ENCODE assay signal across 9 cellular contexts in the genomic region with DNA sequence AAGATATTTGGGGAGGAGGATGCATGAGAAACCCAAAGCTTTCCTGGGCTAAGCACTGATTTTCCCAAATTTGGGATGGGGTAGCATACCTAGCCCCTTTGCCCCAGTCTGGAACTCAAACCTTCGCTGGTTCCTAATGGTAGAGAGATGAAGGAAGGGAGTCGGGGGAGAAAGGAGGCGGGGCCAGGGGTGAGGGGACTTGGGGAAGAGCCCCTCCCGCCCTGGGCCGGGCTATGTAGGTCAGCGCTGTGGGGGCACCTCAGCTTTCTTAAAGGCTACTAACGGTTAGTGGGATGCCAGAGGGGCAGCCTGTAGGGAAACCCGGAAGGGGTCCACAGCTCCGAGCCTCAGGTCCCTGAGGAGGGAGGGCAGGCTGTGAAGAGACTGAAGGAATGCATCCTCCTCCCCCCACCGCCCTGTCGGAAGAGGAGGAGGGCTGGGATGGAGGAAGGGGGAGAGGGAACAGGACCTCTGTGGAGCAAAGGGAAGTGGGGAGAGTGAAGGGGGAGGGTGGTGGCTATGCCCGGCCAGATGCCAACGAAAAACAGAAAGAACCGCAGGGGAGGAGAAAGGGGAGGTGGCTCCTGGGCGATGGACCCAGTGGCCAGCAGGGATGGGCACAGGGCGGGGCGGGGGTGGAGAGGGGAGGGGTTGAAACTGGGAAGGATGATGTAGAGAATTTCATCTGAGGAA. TPM values are rescaled to one million over a fixed set of nuclear protein-coding genes. Genes with fewer than 3 reads are reported as not detected.
DNase-seq lines count a peak whose midpoint lies in the region; ATAC-seq, FAIRE-seq and TF ChIP-seq lines count a peak whose summit lies in the region.
"Had no signal": no experiment of that assay in that cellular context is flagged by ENCODE, and none has a peak within 500 bp of the region (broad histone marks: within the 10 kb centered on the region; RNA-seq: fewer than 3 reads in every experiment).

No MANE protein-coding gene starts in this region.

- H3K36me3 Mint-ChIP-seq in glutamatergic neuron (ENCODE audit: unreplicated experiment) (no peaks in the 10 kb centered on the region), nephron progenitor cell (ENCODE audit: low read depth) (no peaks in the 10 kb centered on the region), type B pancreatic cell (no peaks in the 10 kb centered on the region)

- no peak for FAIRE-seq in A549 (lab: Jason Lieb, UNC)

- H3K27me3 Mint-ChIP-seq in glutamatergic neuron (ENCODE audit: unreplicated experiment) (peaks cover 7% of the 10 kb centered on the region), nephron progenitor cell (ENCODE audit: low read depth, poor library complexity) (peaks cover 71% of the 10 kb centered on the region), type B pancreatic cell (peaks cover 77% of the 10 kb centered on the region)

- no peak for TF ChIP-seq EP300 in A549 (IDR thresholded peaks at IDR 0.05)

- DNase-seq in A549 (ENCODE audit: low read depth in 1 of 2, low spot score in 1 of 2) (no peak), RPMI7951 (ENCODE audit: low read depth) (peak; percentile 36), glutamatergic neuron (peak; percentile 51), nephron progenitor cell (peak; percentile 21), COLO668 (lab: John Stamatoyannopoulos, UW; ENCODE audit: unreplicated experiment) (no peak), type B pancreatic cell (ENCODE audit: extremely low spot score, unreplicated experiment) (no peak)
- no peak for DNase-seq in activated effector memory CD4-positive, alpha-beta T cell treated with Interleukin-2 at 50 U/mL for 16 hours
- DNase-seq: activated CD4-positive, alpha-beta T cell treated with anti-CD3 and anti-CD28 coated beads for 4 hours had no signal

- H3K4me1 Mint-ChIP-seq in glutamatergic neuron (ENCODE audit: low read depth, unreplicated experiment) = peaks cover 45% of the 10 kb centered on the region
- H3K4me1 Mint-ChIP-seq in nephron progenitor cell = peaks cover 24% of the 10 kb centered on the region
- H3K4me1 Mint-ChIP-seq in type B pancreatic cell (ENCODE audit: unreplicated experiment) = peaks cover 5% of the 10 kb centered on the region

- POLR2A ChIA-PET in A549 (lab: Yijun Ruan, JAX) = no interaction called here

- no peak overlapping the region for H3K27ac ChIP-seq in A549

- H3K4me2 ChIP-seq in A549 = peak overlapping the region; percentile 99

- TF ChIP-seq POLR2A in A549 (IDR thresholded peaks at IDR 0.05; ENCODE audit: low read length) = no peak

- H3K9me3 Mint-ChIP-seq in glutamatergic neuron (ENCODE audit: unreplicated experiment) (peaks cover 15% of the 10 kb centered on the region), nephron progenitor cell (no peaks in the 10 kb centered on the region), type B pancreatic cell (peaks cover 6% of the 10 kb centered on the region)

- no peaks in the 10 kb centered on the region for H3K9me3 ChIP-seq in A549

- CTCF ChIA-PET in A549 (lab: Yijun Ruan, JAX) = interaction anchor here (1.1 to 1.6 kb wide), 2 partner anchors 25 to 39 kb away, joined by 3 read pairs; no protein-coding TSS in a partner anchor

- H3K27ac Mint-ChIP-seq in glutamatergic neuron (ENCODE audit: unreplicated experiment) (no peak overlapping the region), nephron progenitor cell (no peak overlapping the region), type B pancreatic cell (no peak overlapping the region)

- ATAC-seq in A549 = no peak
- no peak for ATAC-seq in HG03097 (IDR thresholded peaks at IDR 0.05; ENCODE audit: low FRiP score, unreplicated experiment)

- H3K4me3 Mint-ChIP-seq in glutamatergic neuron (ENCODE audit: unreplicated experiment) (peak overlapping the region; percentile 98), nephron progenitor cell (peak overlapping the region; percentile 86), type B pancreatic cell (no peak overlapping the region)

- H3K4me1 ChIP-seq in A549 = peaks cover 13% of the 10 kb centered on the region; the same call in 2 of the 3 replicates

- H3K4me3 ChIP-seq in A549 = peak overlapping the region; percentile 48; the same call in 2 of the 3 replicates

- TF ChIP-seq CTCF in A549 (IDR thresholded peaks at IDR 0.05) (no peak), glutamatergic neuron (IDR thresholded peaks at IDR 0.05; ENCODE audit: partially characterized antibody, unreplicated experiment) (no peak), nephron progenitor cell (IDR thresholded peaks at IDR 0.05) (no peak), type B pancreatic cell (conservative IDR thresholded peaks at IDR 0.05) (no peak)

- 10% methylated on average over 16 of the region's 17 CpGs for WGBS in A549 (ENCODE audit: missing lambda C conversion rate)

- no peak for TF ChIP-seq RAD21 in A549 (conservative IDR thresholded peaks at IDR 0.05 in 1 of 2, IDR thresholded peaks at IDR 0.05 in 1 of 2)

TF ChIP-seq in A549, 52 proteins besides CTCF, POLR2A, EP300 and RAD21:
- TF ChIP-seq ESRRA (IDR thresholded peaks at IDR 0.05; ENCODE audit: borderline replicate concordance, low read length) = no peak
- TF ChIP-seq POLR2AphosphoS2 (conservative IDR thresholded peaks at IDR 0.05; ENCODE audit: low read length) = no peak
- no peak for TF ChIP-seq MAZ (IDR thresholded peaks at IDR 0.05; ENCODE audit: borderline replicate concordance, low read depth, low read length)
- TF ChIP-seq NFE2L2 (conservative IDR thresholded peaks at IDR 0.05; ENCODE audit: low read length) = no peak
- no peak for TF ChIP-seq NPAS2 (CRISPR knock-in tag; IDR thresholded peaks at IDR 0.05; ENCODE audit: borderline replicate concordance)
- TF ChIP-seq ZSCAN20 (CRISPR knock-in tag; IDR thresholded peaks at IDR 0.05) = no peak
- no peak for TF ChIP-seq MYC (IDR thresholded peaks at IDR 0.05; ENCODE audit: borderline replicate concordance, low read length)
- TF ChIP-seq, protein P1, sequence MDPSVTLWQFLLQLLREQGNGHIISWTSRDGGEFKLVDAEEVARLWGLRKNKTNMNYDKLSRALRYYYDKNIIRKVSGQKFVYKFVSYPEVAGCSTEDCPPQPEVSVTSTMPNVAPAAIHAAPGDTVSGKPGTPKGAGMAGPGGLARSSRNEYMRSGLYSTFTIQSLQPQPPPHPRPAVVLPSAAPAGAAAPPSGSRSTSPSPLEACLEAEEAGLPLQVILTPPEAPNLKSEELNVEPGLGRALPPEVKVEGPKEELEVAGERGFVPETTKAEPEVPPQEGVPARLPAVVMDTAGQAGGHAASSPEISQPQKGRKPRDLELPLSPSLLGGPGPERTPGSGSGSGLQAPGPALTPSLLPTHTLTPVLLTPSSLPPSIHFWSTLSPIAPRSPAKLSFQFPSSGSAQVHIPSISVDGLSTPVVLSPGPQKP (IDR thresholded peaks at IDR 0.05; ENCODE audit: low read depth, low read length) = no peak

RNA-seq across cellular contexts. Expression of a gene that starts 1.3 kb away (rescaled TPM):
- polyA plus RNA-seq in A549 (2011; rRNA removed) = 0.13 and 0.16 TPM in 2 replicates
- polyA plus RNA-seq in A549 (2012; cell fraction: cytosol; rRNA removed) = 0.08 TPM in 2 replicates
- 0.06 and 0.08 TPM in 2 replicates for polyA plus RNA-seq in A549 (2012; cell fraction: nucleus; rRNA removed)
- polyA plus RNA-seq in A549 (2017; fragmentation: RNase III; extraction: RNeasy Plus Mini Kit Qiagen cat#74134 plus additional on column Dnase treatment) = 0.05 to 0.10 TPM (median 0.10 TPM) in 3 replicates
- polyA minus RNA-seq in A549 (2011; rRNA and poly(A)+ RNA removed) = 0.05 TPM in 1 of 2 replicates, not detected in the other
- 0.96 and 1.2 TPM in 2 replicates for total RNA-seq in RPMI7951 (2014; rRNA removed; shearing (Covaris generic))
- total RNA-seq in glutamatergic neuron (ENCODE audit: unreplicated experiment) = 165 TPM
- 3.4 and 5.8 TPM in 2 replicates for total RNA-seq in type B pancreatic cell (ENCODE audit: low replicate concordance)

RNA-seq across cellular contexts. Expression of a gene that starts 31.9 kb away (rescaled TPM):
- polyA plus RNA-seq in A549 (2011; rRNA removed) = not detected in 2 replicates
- polyA plus RNA-seq in A549 (2012; cell fraction: cytosol; rRNA removed) = not detected in 2 replicates
- polyA plus RNA-seq in A549 (2012; cell fraction: nucleus; rRNA removed) = 0.04 TPM in 1 of 2 replicates, not detected in the other
- polyA plus RNA-seq in A549 (2017; fragmentation: RNase III; extraction: RNeasy Plus Mini Kit Qiagen cat#74134 plus additional on column Dnase treatment) = not detected in 3 replicates
- polyA minus RNA-seq in A549 (2011; rRNA and poly(A)+ RNA removed) = not detected in 2 replicates
- not detected in 2 replicates for total RNA-seq in RPMI7951 (2014; rRNA removed; shearing (Covaris generic))
- total RNA-seq in glutamatergic neuron (ENCODE audit: unreplicated experiment) = 13.5 TPM
- total RNA-seq in type B pancreatic cell (ENCODE audit: low replicate concordance) = 0.17 and 0.63 TPM in 2 replicates

Comparison
In these comparisons a context has a peak if more than half of its experiments do, and no peak if none do; other contexts are left out.
1. DNase-seq: peak in RPMI7951 (single experiment), glutamatergic neuron (single experiment) and nephron progenitor cell (single experiment); none in A549 (0 of 2), COLO668 (single experiment), type B pancreatic cell (single experiment) and activated effector memory CD4-positive, alpha-beta T cell treated with Interleukin-2 at 50 U/mL for 16 hours (single experiment).
2. RNA of a gene that starts 1.3 kb away (total RNA-seq): 165 TPM in glutamatergic neuron (single experiment); 3.4 to 5.8 TPM in type B pancreatic cell and 0.96 to 1.2 TPM in RPMI7951; every median in the first group is over 10 times any median in the second.